ENCODE assay signal across 28 cellular contexts in genomic region chr15:73074241-73074640, GRCh38.
"Had no signal": no experiment of that assay in that cellular context is flagged by ENCODE, and none has a peak within 500 bp of the region (broad histone marks: within the 10 kb centered on the region; RNA-seq: fewer than 3 reads in every experiment).

No MANE protein-coding gene starts in this region.

- H3K27me3 Mint-ChIP-seq: progenitor cell of endocrine pancreas; stimulated activated memory B cell treated with anti-CD40 and anti-IgM and Interleukin-4, amounts not matched to agents 10 μg/mL and 1 μg/mL and 100 μg/mL, for 72 hours had no signal

- H3K36me3 ChIP-seq: esophagus squamous epithelium, lower lobe of right lung, neutrophil, right atrium auricular region, sigmoid colon, suprapubic skin, thyroid gland, vagina had no signal

- H3K27me3 ChIP-seq: right atrium auricular region, sigmoid colon, suprapubic skin, thyroid gland, vagina had no signal

- H3K36me3 Mint-ChIP-seq: immature natural killer cell; natural killer cell; stimulated activated memory B cell treated with anti-CD40 and anti-IgM and Interleukin-4, amounts not matched to agents 10 μg/mL and 1 μg/mL and 100 μg/mL, for 72 hours had no signal

- DNase-seq: cerebellar nuclear complex; effector CD8-positive, alpha-beta T cell; erythroblast; esophagus squamous epithelium; foreskin melanocyte; hypothalamus; immature natural killer cell; islet precursor cell; kidney glomerular epithelial cell; left ventricle myocardium superior; lower lobe of right lung; natural killer cell; sigmoid colon; stimulated activated CD4-positive, alpha-beta T cell treated with anti-CD3 and anti-CD28 coated beads, Interleukin-2, amount 100 ng/mL, for 24 hours; stimulated activated CD4-positive, alpha-beta T cell treated with anti-CD3 and anti-CD28 coated beads, Interleukin-4, amount 100 ng/mL, for 4 hours; thyroid gland; trophoblast cell had no signal

- H3K4me1 ChIP-seq: thyroid gland had no signal

- FAIRE-seq: colon, endometrium had no signal

- H3K9me3 Mint-ChIP-seq: immature natural killer cell; natural killer cell; neural crest cell; stimulated activated memory B cell treated with anti-CD40 and anti-IgM and Interleukin-4, amounts not matched to agents 10 μg/mL and 1 μg/mL and 100 μg/mL, for 72 hours; stimulated activated naive CD8-positive, alpha-beta T cell treated with anti-CD3 and anti-CD28 coated beads, Interleukin-15, Interleukin-2, amounts not matched to agents 100 ng/mL and 50 ng/mL, for 24 hours had no signal

- H3K4me1 Mint-ChIP-seq: stimulated activated memory B cell treated with anti-CD40 and anti-IgM and Interleukin-4, amounts not matched to agents 10 μg/mL and 1 μg/mL and 100 μg/mL, for 72 hours had no signal

- ATAC-seq: left ventricle myocardium superior; lower lobe of right lung; natural killer cell; stimulated activated memory B cell treated with anti-CD40 and anti-IgM and Interleukin-4, amounts not matched to agents 10 μg/mL and 1 μg/mL and 100 μg/mL, for 72 hours had no signal

- H3K4me3 ChIP-seq: esophagus squamous epithelium, lower lobe of right lung, right atrium auricular region, sigmoid colon, suprapubic skin, thyroid gland, vagina had no signal

- H3K27ac ChIP-seq: esophagus squamous epithelium, lower lobe of right lung, neutrophil, parathyroid adenoma, right atrium auricular region, suprapubic skin, thyroid gland, vagina had no signal

- H3K4me3 Mint-ChIP-seq: immature natural killer cell; natural killer cell; neural crest cell; stimulated activated memory B cell treated with anti-CD40 and anti-IgM and Interleukin-4, amounts not matched to agents 10 μg/mL and 1 μg/mL and 100 μg/mL, for 72 hours; stimulated activated naive CD8-positive, alpha-beta T cell treated with anti-CD3 and anti-CD28 coated beads, Interleukin-15, Interleukin-2, amounts not matched to agents 100 ng/mL and 50 ng/mL, for 24 hours had no signal

- H3K9me3 ChIP-seq: esophagus squamous epithelium, lower lobe of right lung, neutrophil, right atrium auricular region, sigmoid colon, suprapubic skin, thyroid gland, vagina had no signal
